Comparison of ENCODE assay signal across 17 cellular contexts in genomic region chr19:40982594-40983101, GRCh38. TPM values are rescaled to one million over a fixed set of nuclear protein-coding genes. Genes with fewer than 3 reads are reported as not detected.
A peak's percentile ranks its signal among the peaks of the same experiment; 100 is the strongest.
DNase-seq lines count a peak whose midpoint lies in the region; ATAC-seq, FAIRE-seq and TF ChIP-seq lines count a peak whose summit lies in the region.
"Had no signal": no experiment of that assay in that cellular context is flagged by ENCODE, and none has a peak within 500 bp of the region (broad histone marks: within the 10 kb centered on the region; RNA-seq: fewer than 3 reads in every experiment).

No MANE protein-coding gene starts in this region.

- H3K27me3 ChIP-seq in HUES64 (ENCODE audit: insufficient read depth, low read length) (peaks cover 3% of the 10 kb centered on the region; the same call in 1 of the 2 replicates), endodermal cell (ENCODE audit: control insufficient read depth, insufficient read depth, low read length, poor library complexity, severe bottlenecking) (no peaks in the 10 kb centered on the region), left lung (peaks cover 0 to 21% of the 10 kb centered on the region in 2 donors)
- H3K27me3 ChIP-seq: Peyer's patch had no signal

- TF ChIP-seq CTCF in AG10803 (conservative IDR thresholded peaks at IDR 0.05; ENCODE audit: low read length) = no peak
- no peak for TF ChIP-seq CTCF in endodermal cell (conservative IDR thresholded peaks at IDR 0.05)
- TF ChIP-seq CTCF in left lung (IDR thresholded peaks at IDR 0.05) = no peak

- H3K9me3 Mint-ChIP-seq in endodermal cell = peaks cover 11% of the 10 kb centered on the region

- intact Hi-C loops in left lung (cut with DNase I) = no loop called here

- DNase-seq in AG10803 (ENCODE audit: low read depth) = peak; percentile 11
- DNase-seq in endodermal cell = peak; percentile 85
- DNase-seq in left lung = no peak
- no peak for DNase-seq in NCI-H2171 (lab: John Stamatoyannopoulos, UW)
- DNase-seq in frontal cortex (ENCODE audit: low spot score in 2 of 2) = no peak
- DNase-seq in activated effector memory CD4-positive, alpha-beta T cell treated with Interleukin-2 at 50 U/mL for 16 hours = no peak
- DNase-seq in cerebellar cortex (ENCODE audit: low spot score) = no peak
- DNase-seq: activated CD4-positive, alpha-beta T cell treated with anti-CD3 and anti-CD28 coated beads, Interleukin-2, amount 50 U/mL, for 48 hours; activated gamma-delta T cell treated with Interleukin-2 at 50 U/mL for 16 hours; DMS 273 treated with DMSO at 0.1 percent for 48 hours; posterior cingulate gyrus; T-helper 2 cell; trophoblast cell had no signal

- peak overlapping the region; percentile 26; the same call in 1 of the 2 replicates for H3K9ac ChIP-seq in HUES64 (ENCODE audit: low read depth, low read length)
- no peak overlapping the region for H3K9ac ChIP-seq in endodermal cell (ENCODE audit: extremely low read depth, low read length, poor library complexity, severe bottlenecking)

- H3K27ac ChIP-seq in HUES64 (ENCODE audit: low read depth, low read length) = peak overlapping the region; percentile 81
- H3K27ac ChIP-seq in endodermal cell (ENCODE audit: low read depth, low read length) = no peak overlapping the region
- H3K27ac ChIP-seq in left lung = no peak overlapping the region

- peak; percentile 78 for ATAC-seq in left lung

- peaks cover 36% of the 10 kb centered on the region for H3K4me1 ChIP-seq in HUES64 (ENCODE audit: insufficient read depth, low read length)
- H3K4me1 ChIP-seq in endodermal cell (ENCODE audit: control insufficient read depth, insufficient read depth, low read length) = no peaks in the 10 kb centered on the region
- H3K4me1 ChIP-seq in left lung = no peaks in the 10 kb centered on the region

- FAIRE-seq in frontal cortex (lab: Jason Lieb, UNC) = no peak
- FAIRE-seq: endometrium had no signal

- peak overlapping the region; percentile 59 for H3K27ac Mint-ChIP-seq in endodermal cell

- H3K27me3 Mint-ChIP-seq in endodermal cell (ENCODE audit: insufficient read depth) = peaks cover 5% of the 10 kb centered on the region

- H3K4me3 Mint-ChIP-seq in endodermal cell = peak overlapping the region; percentile 28

- 0 out of 2 replicates have a peak, but pooled peaks cover 4% of the 10 kb centered on the region for H3K9me3 ChIP-seq in HUES64 (ENCODE audit: insufficient read depth, low read depth, low read length)
- peaks cover 6% of the 10 kb centered on the region for H3K9me3 ChIP-seq in endodermal cell (ENCODE audit: control insufficient read depth, low read length)
- H3K9me3 ChIP-seq in left lung = no peaks in the 10 kb centered on the region
- H3K9me3 ChIP-seq: Peyer's patch had no signal

- H3K36me3 ChIP-seq in HUES64 (ENCODE audit: insufficient read depth, low read length) = no peaks in the 10 kb centered on the region
- H3K36me3 ChIP-seq in endodermal cell (ENCODE audit: control insufficient read depth, insufficient read depth, low read length) = no peaks in the 10 kb centered on the region
- no peaks in the 10 kb centered on the region for H3K36me3 ChIP-seq in left lung
- H3K36me3 ChIP-seq: Peyer's patch had no signal

- 15% methylated on average over 3 of the region's 3 CpGs for WGBS in HUES64
- WGBS in endodermal cell (ENCODE audit: insufficient coverage in 1 of 2, insufficient read length in 1 of 2), 2 experiments = 38 to 40% methylated on average over 1 to 3 of the region's 3 CpGs

- H3K4me1 Mint-ChIP-seq in endodermal cell = peaks cover 18% of the 10 kb centered on the region

- H3K4me3 ChIP-seq in AG10803 (ENCODE audit: low read length) (no peak overlapping the region), HUES64 (ENCODE audit: low read length) (no peak overlapping the region), endodermal cell (ENCODE audit: low read length) (no peak overlapping the region), left lung (no peak overlapping the region)
- H3K4me3 ChIP-seq: Peyer's patch had no signal

- no peaks in the 10 kb centered on the region for H3K36me3 Mint-ChIP-seq in endodermal cell (ENCODE audit: low read depth)

RNA-seq across cellular contexts. Expression of gene CYP2B6, which starts 8.4 kb away (rescaled TPM):
- 2.6 TPM for polyA plus RNA-seq in HUES64 (2013, experiment 1 of 2)
- polyA plus RNA-seq in HUES64 (2013, experiment 2 of 2) = 2.5 TPM
- total RNA-seq in endodermal cell (under 1 TPM in 1 of 2 donors, not detected in 1; 0.75 TPM), left lung (1 to 10 TPM in 1 of 2 donors, under 1 TPM in 1; 0.73 to 1.1 TPM), frontal cortex (not detected)
- polyA plus RNA-seq in endodermal cell (2013, experiment 1 of 2) = not detected
- not detected for polyA plus RNA-seq in endodermal cell (2013, experiment 2 of 2)
- polyA plus RNA-seq: AG04450 had no signal

Comparison
In these comparisons a context has a peak if more than half of its experiments do, and no peak if none do; other contexts are left out.
1. DNase-seq: peak in AG10803 (single experiment) and endodermal cell (single experiment); none in left lung (0 of 2), NCI-H2171 (single experiment), frontal cortex (0 of 2), activated effector memory CD4-positive, alpha-beta T cell treated with Interleukin-2 at 50 U/mL for 16 hours (single experiment) and cerebellar cortex (single experiment).